17 cellular contexts compared by ENCODE assay signal in genomic region chr9:115132648-115133047, GRCh38. TPM values are rescaled to one million over a fixed set of nuclear protein-coding genes. Genes with fewer than 3 reads are reported as not detected.
A peak's percentile ranks its signal among the peaks of the same experiment; 100 is the strongest.
DNase-seq lines count a peak whose midpoint lies in the region; ATAC-seq and TF ChIP-seq lines count a peak whose summit lies in the region.
"Had no signal": no experiment of that assay in that cellular context is flagged by ENCODE, and none has a peak within 500 bp of the region (broad histone marks: within the 10 kb centered on the region; RNA-seq: fewer than 3 reads in every experiment).

No MANE protein-coding gene starts in this region.

- H3K27me3 ChIP-seq in brain microvascular endothelial cell (replicated peaks) = no peaks in the 10 kb centered on the region
- H3K27me3 ChIP-seq in upper lobe of right lung = no peaks in the 10 kb centered on the region

- no peak for TF ChIP-seq CTCF in NB4 (IDR thresholded peaks at IDR 0.05; ENCODE audit: low read depth, low read length)
- TF ChIP-seq CTCF in brain microvascular endothelial cell (IDR thresholded peaks at IDR 0.05; ENCODE audit: low read depth, low read length, missing control alignments) = no peak
- TF ChIP-seq CTCF in upper lobe of right lung (IDR thresholded peaks at IDR 0.05) = no peak
- TF ChIP-seq CTCF in CD14-positive monocyte (IDR thresholded peaks at IDR 0.05) = no peak

- peak; percentile 20 for DNase-seq in NB4 (ENCODE audit: low read depth)
- DNase-seq in brain microvascular endothelial cell = peak; percentile 85
- peak; percentile 78 for DNase-seq in left kidney (ENCODE audit: low read depth, low spot score)
- no peak for DNase-seq in upper lobe of right lung
- no peak for DNase-seq in activated naive CD4-positive, alpha-beta T cell (lab: John Stamatoyannopoulos, UW)
- no peak for DNase-seq in CD14-positive monocyte (ENCODE audit: low spot score)
- DNase-seq: CD8-positive, alpha-beta memory T cell; effector memory CD8-positive, alpha-beta T cell; KBM-7; naive B cell; NCI-H1436 treated with DMSO at 0.1 percent for 48 hours; RPMI8226; stimulated activated naive CD4-positive, alpha-beta T cell; T-helper 17 cell had no signal

- H3K27ac ChIP-seq in brain microvascular endothelial cell (peak overlapping the region; percentile 63), upper lobe of right lung (no peak overlapping the region)

- H3K4me1 Mint-ChIP-seq in CD14-positive monocyte = no peaks in the 10 kb centered on the region
- H3K4me1 Mint-ChIP-seq: CD8-positive, alpha-beta memory T cell; naive B cell; T-helper 17 cell had no signal

- H3K4me3 ChIP-seq in NB4 (ENCODE audit: low read depth, low read length) (no peak overlapping the region), brain microvascular endothelial cell (ENCODE audit: low read depth, low read length) (no peak overlapping the region), upper lobe of right lung (no peak overlapping the region)

- H3K36me3 ChIP-seq in brain microvascular endothelial cell (replicated peaks) (no peaks in the 10 kb centered on the region), upper lobe of right lung (no peaks in the 10 kb centered on the region)

- peak; percentile 29 for ATAC-seq in upper lobe of right lung
- no peak for ATAC-seq in HG03469 (IDR thresholded peaks at IDR 0.05; ENCODE audit: unreplicated experiment)
- ATAC-seq: effector memory CD8-positive, alpha-beta T cell; T-helper 17 cell had no signal

- intact Hi-C loops in upper lobe of right lung (cut with DNase I) = no loop called here
- intact Hi-C loops in CD14-positive monocyte (cut with micrococcal nuclease) = no loop called here

- H3K27me3 Mint-ChIP-seq in CD14-positive monocyte (ENCODE audit: low read depth in 3 of 3) = peaks cover 4 to 7% (median 6%) of the 10 kb centered on the region in 3 donors

- H3K9me3 ChIP-seq in upper lobe of right lung = no peaks in the 10 kb centered on the region

- TF ChIP-seq POLR2A in NB4 (IDR thresholded peaks at IDR 0.05; ENCODE audit: extremely low read depth, insufficient read length) = no peak

- H3K27ac Mint-ChIP-seq in CD14-positive monocyte = no peak overlapping the region
- H3K27ac Mint-ChIP-seq: CD8-positive, alpha-beta memory T cell; effector memory CD8-positive, alpha-beta T cell; naive B cell; T-helper 17 cell had no signal

- no peak overlapping the region for H3K4me3 Mint-ChIP-seq in CD14-positive monocyte
- H3K4me3 Mint-ChIP-seq: CD8-positive, alpha-beta memory T cell; effector memory CD8-positive, alpha-beta T cell; T-helper 17 cell had no signal

- in situ Hi-C loops in brain microvascular endothelial cell (cut with HindIII; ENCODE audit: low pct_ligation_motif_present, low sequenced_read_pairs) = no loop called here

- no peaks in the 10 kb centered on the region for H3K4me1 ChIP-seq in upper lobe of right lung

- H3K9me3 Mint-ChIP-seq in CD14-positive monocyte = peaks cover 0 to 4% (median 0%) of the 10 kb centered on the region in 7 donors
- H3K9me3 Mint-ChIP-seq: brain; CD8-positive, alpha-beta memory T cell; effector memory CD8-positive, alpha-beta T cell had no signal

- no peaks in the 10 kb centered on the region for H3K36me3 Mint-ChIP-seq in CD14-positive monocyte
- H3K36me3 Mint-ChIP-seq: brain; CD8-positive, alpha-beta memory T cell; naive B cell had no signal

RNA-seq across cellular contexts. Expression of gene TNC, which starts 14.7 kb away (rescaled TPM):
- 52.9 TPM for total RNA-seq in upper lobe of right lung
- under 1 TPM in 1 of 2 donors, not detected in 1; 0.02 TPM for polyA plus RNA-seq in CD14-positive monocyte
- total RNA-seq: G401, T-helper 17 cell had no signal
- polyA plus RNA-seq: CD8-positive, alpha-beta memory T cell had no signal

Comparison
In these comparisons a context has a peak if more than half of its experiments do, and no peak if none do; other contexts are left out.
1. DNase-seq: peak in NB4 (single experiment), brain microvascular endothelial cell (single experiment) and left kidney (single experiment); none in upper lobe of right lung (single experiment), activated naive CD4-positive, alpha-beta T cell (0 of 4) and CD14-positive monocyte (single experiment).